ENCODE assay signal across 9 cellular contexts in the genomic region with DNA sequence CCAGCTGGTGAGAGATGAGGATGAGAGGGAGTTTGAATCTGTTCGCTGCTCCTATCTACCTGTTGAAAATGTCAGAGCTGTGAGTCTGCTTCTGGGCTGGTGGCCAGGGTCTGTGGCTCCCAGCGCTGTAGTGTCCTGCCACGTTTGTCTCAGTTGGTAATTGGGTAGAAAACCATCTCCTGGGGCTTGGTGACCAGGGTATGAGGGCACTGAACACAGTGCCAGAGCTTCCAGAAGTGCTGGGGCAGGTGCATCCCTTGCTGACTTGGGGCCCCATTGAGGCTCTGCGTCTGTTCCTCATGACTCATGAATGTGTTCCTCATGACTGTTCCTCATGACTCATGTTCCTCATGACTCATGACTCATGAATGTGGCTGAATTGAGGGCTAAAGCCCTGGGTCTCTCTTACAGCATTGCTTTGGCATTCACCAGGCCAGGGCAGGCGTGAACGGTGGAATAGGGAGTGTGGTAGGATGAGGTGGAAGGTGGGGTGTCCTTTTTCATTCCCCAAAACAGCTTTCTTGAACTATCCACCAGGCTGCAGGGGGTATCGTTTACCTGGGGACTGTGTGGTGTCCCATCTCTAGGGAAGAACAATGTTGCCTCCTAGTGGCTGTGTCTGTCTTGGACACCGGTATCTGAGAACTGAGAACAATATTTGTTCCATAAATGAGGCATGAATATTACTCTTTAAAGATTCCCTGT.
DNase-seq lines count a peak whose midpoint lies in the region; ATAC-seq and TF ChIP-seq lines count a peak whose summit lies in the region.
"Had no signal": no experiment of that assay in that cellular context is flagged by ENCODE, and none has a peak within 500 bp of the region (broad histone marks: within the 10 kb centered on the region; RNA-seq: fewer than 3 reads in every experiment).

No MANE protein-coding gene starts in this region.

- peak overlapping the region; percentile 95 for H3K4ac ChIP-seq in IMR-90 (ENCODE audit: low read depth, low read length)

- H3K9me1 ChIP-seq in IMR-90 (ENCODE audit: insufficient read depth, low read length): peaks cover 14% of the 10 kb centered on the region

- H4K91ac ChIP-seq in IMR-90 (ENCODE audit: insufficient read depth, low read depth, low read length): peak overlapping the region; percentile 88

- H3K9me3 ChIP-seq in IMR-90 (ENCODE audit: control insufficient read depth, insufficient read depth, low read length) (no peaks in the 10 kb centered on the region), uterus (no peaks in the 10 kb centered on the region)

- ATAC-seq in GM23338: peak; percentile 83
- ATAC-seq in IMR-90 (ENCODE audit: low read depth): peak; percentile 96

- H3K27me3 ChIP-seq in GM23338 (ENCODE audit: insufficient read depth): no peaks in the 10 kb centered on the region
- H3K27me3 ChIP-seq in IMR-90 (ENCODE audit: control insufficient read depth, insufficient read depth, low read length): no peaks in the 10 kb centered on the region
- no peaks in the 10 kb centered on the region for H3K27me3 ChIP-seq in uterus

- peak overlapping the region; percentile 81 for H2BK5ac ChIP-seq in IMR-90 (ENCODE audit: low read depth, low read length, poor library complexity, severe bottlenecking)

- intact Hi-C loops in IMR-90 (cut with micrococcal nuclease): loop anchor here (5.0 kb wide), 2 partner anchors 327 to 532 kb away; partner anchors contain the start of gene FJX1
- intact Hi-C loops in uterus (cut with DNase I; ENCODE audit: low total_unique reads): no loop called here

- peak overlapping the region; percentile 93 for H3K14ac ChIP-seq in IMR-90 (replicated peaks; ENCODE audit: low read depth, low read length)

- H3K36me3 ChIP-seq in GM23338 (ENCODE audit: insufficient read depth) (no peaks in the 10 kb centered on the region), IMR-90 (ENCODE audit: control insufficient read depth, insufficient read depth, low read length) (no peaks in the 10 kb centered on the region), uterus (no peaks in the 10 kb centered on the region)

- H3K4me2 ChIP-seq in GM23338 (no peak overlapping the region), IMR-90 (ENCODE audit: low read depth, low read length) (peak overlapping the region; percentile 22; the same call in 1 of the 2 replicates)

- peak overlapping the region; percentile 26 for H4K5ac ChIP-seq in IMR-90 (ENCODE audit: low read depth, low read length)

- H2BK120ac ChIP-seq in IMR-90 (ENCODE audit: low read depth, low read length): peak overlapping the region; percentile 91

- TF ChIP-seq RAD21 in IMR-90 (IDR thresholded peaks at IDR 0.05; ENCODE audit: low read length): peak; percentile 75

- H2AK5ac ChIP-seq in IMR-90 (ENCODE audit: low read depth, low read length): peak overlapping the region; percentile 96

- H3K9ac ChIP-seq in IMR-90 (ENCODE audit: low read depth, low read length): no peak overlapping the region

- H3K56ac ChIP-seq in IMR-90 (ENCODE audit: extremely low read depth, insufficient read depth, low read length): peak overlapping the region; percentile 55; the same call in 1 of the 2 replicates

- H2BK20ac ChIP-seq in IMR-90 (ENCODE audit: low read depth, low read length): peak overlapping the region; percentile 95

- peaks cover 11% of the 10 kb centered on the region for H3K4me1 ChIP-seq in GM23338 (ENCODE audit: insufficient read depth)
- peaks cover 10% of the 10 kb centered on the region for H3K4me1 ChIP-seq in IMR-90 (ENCODE audit: control insufficient read depth, insufficient read depth, low read length)
- no peaks in the 10 kb centered on the region for H3K4me1 ChIP-seq in uterus

- no peak overlapping the region for H2AFZ ChIP-seq in GM23338
- peak overlapping the region; percentile 68 for H2AFZ ChIP-seq in IMR-90 (replicated peaks; ENCODE audit: low read length, poor library complexity)

- POLR2A ChIA-PET in IMR-90 (lab: Charles Lee; ENCODE audit: unreplicated experiment): no interaction called here

- 100% methylated on average over 1 of the region's 8 CpGs; no CpG with 5 or more reads in 1 of the 2 experiments for WGBS in IMR-90 (ENCODE audit: extremely low coverage in 2 of 2, insufficient read length in 1 of 2), 2 experiments

- H3K36me3 Mint-ChIP-seq in GM23338 (ENCODE audit: low read depth): peaks cover 24% of the 10 kb centered on the region
- no peaks in the 10 kb centered on the region for H3K36me3 Mint-ChIP-seq in T-helper 1 cell treated with Interleukin-12 subunit alpha and Interleukin-12 subunit beta and Interleukin-4 antibody, amounts not matched to agents 30 μg/mL and 1 μg/mL, for 36 hours (ENCODE audit: low read depth)
- H3K36me3 Mint-ChIP-seq: IgD-negative memory B cell had no signal

- H3K79me2 ChIP-seq in GM23338 (replicated peaks; ENCODE audit: insufficient read depth): no peaks in the 10 kb centered on the region

- CTCF ChIA-PET in IMR-90 (lab: Yijun Ruan, JAX): interaction anchor here (0.8 to 2.2 kb wide), 3 partner anchors 17 to 328 kb away, joined by 4 to 10 read pairs (median 4); no protein-coding TSS in a partner anchor

- dilution Hi-C loops in IMR-90 (cut with HindIII; ENCODE audit: low sequenced_read_pairs, unreplicated experiment): no loop called here

- no TSS peak for BruUV-seq in IMR-90 (replicated peaks; lab: Mats Ljungman, UMichigan)

- H3F3A ChIP-seq in GM23338 (replicated peaks; ENCODE audit: low read depth): no peaks in the 10 kb centered on the region

- no peak overlapping the region for H3K4me3 Mint-ChIP-seq in GM23338
- H3K4me3 Mint-ChIP-seq in T-helper 1 cell treated with Interleukin-12 subunit alpha and Interleukin-12 subunit beta and Interleukin-4 antibody, amounts not matched to agents 30 μg/mL and 1 μg/mL, for 36 hours: no peak overlapping the region
- H3K4me3 Mint-ChIP-seq: IgD-negative memory B cell had no signal

- H4K20me1 ChIP-seq in GM23338 (replicated peaks; ENCODE audit: insufficient read depth) (no peaks in the 10 kb centered on the region), IMR-90 (ENCODE audit: insufficient read depth, low read length) (no peaks in the 10 kb centered on the region)

- H3K4me3 ChIP-seq in GM23338: no peak overlapping the region
- H3K4me3 ChIP-seq in IMR-90 (ENCODE audit: insufficient read depth, low read depth, low read length): no peak overlapping the region
- no peak overlapping the region for H3K4me3 ChIP-seq in uterus

- in situ Hi-C loops in IMR-90 (cut with MboI; ENCODE audit: low sequenced_read_pairs): no loop called here

- TF ChIP-seq CTCF in GM23338 (conservative IDR thresholded peaks at IDR 0.05; ENCODE audit: low read depth in 2 of 2) (peak; percentile 57 to 74), IMR-90 (conservative IDR thresholded peaks at IDR 0.05; ENCODE audit: low read depth, low read length) (peak; percentile 66), uterus (IDR thresholded peaks at IDR 0.05) (peak in 3 of 4 experiments; percentile 5 to 20 (median 14))

- TF ChIP-seq POLR2A in IMR-90 (IDR thresholded peaks at IDR 0.05; ENCODE audit: low read depth, low read length): no peak
- no peak for TF ChIP-seq POLR2A in uterus (IDR thresholded peaks at IDR 0.05)

- peak overlapping the region; percentile 61 for H2AK9ac ChIP-seq in IMR-90 (replicated peaks; ENCODE audit: low read depth, low read length, poor library complexity)

- no peak overlapping the region for H3K27ac ChIP-seq in GM23338 (ENCODE audit: low read depth)
- H3K27ac ChIP-seq in IMR-90 (ENCODE audit: insufficient read depth, low read length): peak overlapping the region; percentile 76
- H3K27ac ChIP-seq in uterus: no peak overlapping the region

- peak overlapping the region; percentile 94 for H3K27ac Mint-ChIP-seq in GM23338
- peak overlapping the region; percentile 62 for H3K27ac Mint-ChIP-seq in T-helper 1 cell treated with Interleukin-12 subunit alpha and Interleukin-12 subunit beta and Interleukin-4 antibody, amounts not matched to agents 30 μg/mL and 1 μg/mL, for 36 hours
- H3K27ac Mint-ChIP-seq: IgD-negative memory B cell had no signal

- peak overlapping the region; percentile 78 for H3K23ac ChIP-seq in IMR-90 (ENCODE audit: low read depth, low read length)

- H3K79me1 ChIP-seq in IMR-90 (ENCODE audit: low read depth in 1 of 2, low read length in 2 of 2): peaks cover 0 to 9% of the 10 kb centered on the region in 2 experiments; a peak in 1 of 4 replicates

- peak; percentile 26 for DNase-seq in activated T-cell treated with anti-CD3 and anti-CD28 coated beads for 48 hours (ENCODE audit: low read depth)
- DNase-seq in activated T-cell treated with anti-CD3 and anti-CD28 coated beads, Interleukin-2, amount 50 U/mL, for 1 hour: no peak
- DNase-seq in GM23338 (ENCODE audit: low spot score): peak; percentile 69
- peak; percentile 100 for DNase-seq in IMR-90
- DNase-seq in dermis microvascular lymphatic vessel endothelial cell (ENCODE audit: low read depth in 2 of 2): peak; percentile 36 to 98
- DNase-seq in mucosa of gallbladder (ENCODE audit: low spot score): peak; percentile 79
- peak; percentile 38 to 67 for DNase-seq in uterus

- peaks cover 27% of the 10 kb centered on the region for H3K4me1 Mint-ChIP-seq in GM23338
- peaks cover 7% of the 10 kb centered on the region for H3K4me1 Mint-ChIP-seq in T-helper 1 cell treated with Interleukin-12 subunit alpha and Interleukin-12 subunit beta and Interleukin-4 antibody, amounts not matched to agents 30 μg/mL and 1 μg/mL, for 36 hours (ENCODE audit: low read depth)
- H3K4me1 Mint-ChIP-seq: IgD-negative memory B cell had no signal

- peaks cover 5% of the 10 kb centered on the region; the same call in 2 of the 3 replicates for H3K9me3 Mint-ChIP-seq in GM23338
- H3K9me3 Mint-ChIP-seq in T-helper 1 cell treated with Interleukin-12 subunit alpha and Interleukin-12 subunit beta and Interleukin-4 antibody, amounts not matched to agents 30 μg/mL and 1 μg/mL, for 36 hours: no peaks in the 10 kb centered on the region
- H3K9me3 Mint-ChIP-seq: IgD-negative memory B cell had no signal

- peaks cover 3% of the 10 kb centered on the region; the same call in 1 of the 2 replicates for H3K9me2 ChIP-seq in GM23338 (ENCODE audit: insufficient read depth)

- peaks cover 7% of the 10 kb centered on the region for H3K27me3 Mint-ChIP-seq in GM23338 (ENCODE audit: insufficient read depth, low read depth, poor library complexity)
- peaks cover 13% of the 10 kb centered on the region for H3K27me3 Mint-ChIP-seq in T-helper 1 cell treated with Interleukin-12 subunit alpha and Interleukin-12 subunit beta and Interleukin-4 antibody, amounts not matched to agents 30 μg/mL and 1 μg/mL, for 36 hours (ENCODE audit: low read depth)

- H3K18ac ChIP-seq in IMR-90 (ENCODE audit: low read depth, low read length): peak overlapping the region; percentile 43

- peak overlapping the region; percentile 74; the same call in 2 of the 3 replicates for H2BK15ac ChIP-seq in IMR-90 (ENCODE audit: low read depth, low read length)

- H4K8ac ChIP-seq in IMR-90 (ENCODE audit: low read depth in 2 of 2, low read length in 2 of 2): peak overlapping the region; percentile 47 to 82

Comparison
In these comparisons a context has a peak if more than half of its experiments do, and no peak if none do; other contexts are left out.
1. CTCF ChIP-seq: peak in every context shown above with its lines; median percentile 66 in IMR-90; 66 in GM23338; 14 in uterus.